1 cellular context compared by ENCODE assay signal in genomic region chr10:22054946-22055345, GRCh38.
TF ChIP-seq lines count a peak whose summit lies in the region.

No MANE protein-coding gene starts in this region.

TF ChIP-seq in K562, 482 proteins besides CTCF, POLR2A, EP300 and RAD21 (continued from another document):
- TF ChIP-seq BRF2 (IDR thresholded peaks at IDR 0.05; ENCODE audit: borderline replicate concordance, insufficient read depth, insufficient read length) (no peak), ZNF766 (CRISPR knock-in tag; conservative IDR thresholded peaks at IDR 0.05) (no peak)
